12 cellular contexts compared by ENCODE assay signal in the genomic region with DNA sequence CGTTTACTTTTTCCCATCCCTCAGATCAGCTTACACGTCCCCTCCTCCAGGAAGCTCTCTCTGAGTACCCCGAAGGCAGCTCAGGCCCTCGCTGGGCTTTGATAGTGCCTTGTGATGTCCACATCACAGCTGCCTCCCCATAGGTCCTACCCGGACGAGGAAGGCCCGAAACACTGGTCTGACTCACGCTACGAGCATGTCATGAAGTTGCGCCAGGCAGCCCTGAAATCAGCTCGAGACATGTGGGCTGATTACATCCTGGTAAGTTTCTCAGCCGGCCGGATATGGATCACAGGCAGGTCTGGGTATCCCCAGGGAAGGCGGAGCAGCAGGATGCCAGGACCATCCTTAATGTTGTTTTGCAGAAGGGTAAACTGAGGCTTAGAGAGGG. TPM values are rescaled to one million over a fixed set of nuclear protein-coding genes. Genes with fewer than 3 reads are reported as not detected.
DNase-seq lines count a peak whose midpoint lies in the region; FAIRE-seq and TF ChIP-seq lines count a peak whose summit lies in the region.
"Had no signal": no experiment of that assay in that cellular context is flagged by ENCODE, and none has a peak within 500 bp of the region (broad histone marks: within the 10 kb centered on the region; RNA-seq: fewer than 3 reads in every experiment).

No MANE protein-coding gene starts in this region.

- peaks cover 65% of the 10 kb centered on the region for H4K20me1 ChIP-seq in BLaER1

- H3K4me3 ChIP-seq in BLaER1, result no peak overlapping the region
- H3K4me3 ChIP-seq in H7 (ENCODE audit: insufficient read depth, low read depth, low read length), result no peak overlapping the region

- 0 out of 2 replicates have a peak overlapping the region, but pooled peaks have one; percentile 4 for H3K9ac ChIP-seq in BLaER1

- H3K36me3 ChIP-seq in BLaER1, result peaks cover 82% of the 10 kb centered on the region
- peaks cover 4% of the 10 kb centered on the region for H3K36me3 ChIP-seq in H7 (replicated peaks; ENCODE audit: control insufficient read depth, insufficient read depth, low read length)

- no peak overlapping the region for H3K4me2 ChIP-seq in BLaER1

- H3K27ac ChIP-seq in BLaER1, result peak overlapping the region; percentile 24

- H3K4me1 ChIP-seq in BLaER1, result peaks cover 61% of the 10 kb centered on the region

- no peak for TF ChIP-seq CTCF in D721Med (IDR thresholded peaks at IDR 0.05; ENCODE audit: insufficient read depth, missing control alignments)

- H3K9me3 ChIP-seq in BLaER1, result no peaks in the 10 kb centered on the region

- DNase-seq in fibroblast of gingiva (ENCODE audit: low read depth) (peak; percentile 88), non-pigmented ciliary epithelial cell (ENCODE audit: low read depth) (peak; percentile 88), HT-29 (ENCODE audit: low spot score) (no peak), D721Med (ENCODE audit: insufficient read length, low spot score) (no peak), H7 (no peak)
- no peak for DNase-seq in stimulated activated CD4-positive, alpha-beta T cell treated with anti-CD3 and anti-CD28 coated beads, Interleukin-12 subunit alpha, Interleukin-12 subunit beta, amount 100 ng/mL, for 4 hours
- DNase-seq: DND-41; effector CD4-positive, alpha-beta T cell; stimulated activated CD4-positive, alpha-beta T cell treated with anti-CD3 and anti-CD28 coated beads, Interleukin-2, amount 100 ng/mL, for 48 hours had no signal

- no peak for FAIRE-seq in D721Med (lab: Jason Lieb, UNC)
- FAIRE-seq: GM19239 had no signal

- H3K27me3 ChIP-seq in BLaER1, result no peaks in the 10 kb centered on the region
- no peaks in the 10 kb centered on the region for H3K27me3 ChIP-seq in H7 (ENCODE audit: control insufficient read depth, insufficient read depth, low read length)

TF ChIP-seq in PFSK-1, 5 proteins besides CTCF, POLR2A, EP300 and RAD21:
- TF ChIP-seq, protein P1, sequence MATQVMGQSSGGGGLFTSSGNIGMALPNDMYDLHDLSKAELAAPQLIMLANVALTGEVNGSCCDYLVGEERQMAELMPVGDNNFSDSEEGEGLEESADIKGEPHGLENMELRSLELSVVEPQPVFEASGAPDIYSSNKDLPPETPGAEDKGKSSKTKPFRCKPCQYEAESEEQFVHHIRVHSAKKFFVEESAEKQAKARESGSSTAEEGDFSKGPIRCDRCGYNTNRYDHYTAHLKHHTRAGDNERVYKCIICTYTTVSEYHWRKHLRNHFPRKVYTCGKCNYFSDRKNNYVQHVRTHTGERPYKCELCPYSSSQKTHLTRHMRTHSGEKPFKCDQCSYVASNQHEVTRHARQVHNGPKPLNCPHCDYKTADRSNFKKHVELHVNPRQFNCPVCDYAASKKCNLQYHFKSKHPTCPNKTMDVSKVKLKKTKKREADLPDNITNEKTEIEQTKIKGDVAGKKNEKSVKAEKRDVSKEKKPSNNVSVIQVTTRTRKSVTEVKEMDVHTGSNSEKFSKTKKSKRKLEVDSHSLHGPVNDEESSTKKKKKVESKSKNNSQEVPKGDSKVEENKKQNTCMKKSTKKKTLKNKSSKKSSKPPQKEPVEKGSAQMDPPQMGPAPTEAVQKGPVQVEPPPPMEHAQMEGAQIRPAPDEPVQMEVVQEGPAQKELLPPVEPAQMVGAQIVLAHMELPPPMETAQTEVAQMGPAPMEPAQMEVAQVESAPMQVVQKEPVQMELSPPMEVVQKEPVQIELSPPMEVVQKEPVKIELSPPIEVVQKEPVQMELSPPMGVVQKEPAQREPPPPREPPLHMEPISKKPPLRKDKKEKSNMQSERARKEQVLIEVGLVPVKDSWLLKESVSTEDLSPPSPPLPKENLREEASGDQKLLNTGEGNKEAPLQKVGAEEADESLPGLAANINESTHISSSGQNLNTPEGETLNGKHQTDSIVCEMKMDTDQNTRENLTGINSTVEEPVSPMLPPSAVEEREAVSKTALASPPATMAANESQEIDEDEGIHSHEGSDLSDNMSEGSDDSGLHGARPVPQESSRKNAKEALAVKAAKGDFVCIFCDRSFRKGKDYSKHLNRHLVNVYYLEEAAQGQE (IDR thresholded peaks at IDR 0.05; ENCODE audit: insufficient read depth in 1 of 2, low read depth in 2 of 2, low read length in 2 of 2), result no peak
- peak; percentile 87 for TF ChIP-seq FOXP2 (optimal IDR thresholded peaks at IDR 0.05; ENCODE audit: borderline replicate concordance, extremely low read depth, extremely low read length, insufficient read depth)

RNA-seq across cellular contexts. Expression of a gene that starts 4.8 kb away (rescaled TPM):
- 143 TPM for polyA plus RNA-seq in PFSK-1 (2012; ENCODE audit: insufficient read length, low read depth)
- total RNA-seq in HT-29 (2014; rRNA removed; shearing (Covaris generic)), result 76.2 and 88.5 TPM in 2 replicates
- 49.5 and 52.0 TPM in 2 replicates for total RNA-seq in H7 (2014; rRNA removed; shearing (Covaris generic))

RNA-seq across cellular contexts. Expression of a gene that starts 48.8 kb away (rescaled TPM):
- polyA plus RNA-seq in PFSK-1 (2012; ENCODE audit: insufficient read length, low read depth), result 110 TPM
- 75.7 and 90.9 TPM in 2 replicates for total RNA-seq in HT-29 (2014; rRNA removed; shearing (Covaris generic))
- 71.0 and 73.6 TPM in 2 replicates for total RNA-seq in H7 (2014; rRNA removed; shearing (Covaris generic))

Comparison
In these comparisons a context has a peak if more than half of its experiments do, and no peak if none do; other contexts are left out.
1. DNase-seq: peak in fibroblast of gingiva (single experiment) and non-pigmented ciliary epithelial cell (single experiment); none in HT-29 (single experiment), D721Med (single experiment), H7 (single experiment) and stimulated activated CD4-positive, alpha-beta T cell treated with anti-CD3 and anti-CD28 coated beads, Interleukin-12 subunit alpha, Interleukin-12 subunit beta, amount 100 ng/mL, for 4 hours (single experiment).